Comparison of ENCODE assay signal across 1 cellular context in genomic region chr1:186662752-186663151, GRCh38.
TF ChIP-seq lines count a peak whose summit lies in the region.

No MANE protein-coding gene starts in this region.

TF ChIP-seq in endothelial cell of umbilical vein, 7 proteins besides CTCF, POLR2A, EP300 and RAD21:
- no peak for TF ChIP-seq JUN (IDR thresholded peaks at IDR 0.05; ENCODE audit: borderline replicate concordance, insufficient read depth, insufficient read length, low read depth)
- peak; percentile 39 for TF ChIP-seq FOS (IDR thresholded peaks at IDR 0.05; ENCODE audit: borderline replicate concordance, insufficient read depth, low read length)
- no peak for TF ChIP-seq EZH2 (IDR thresholded peaks at IDR 0.05; ENCODE audit: borderline replicate concordance, low read depth, low read length, severe bottlenecking)
- TF ChIP-seq MYC (IDR thresholded peaks at IDR 0.05; ENCODE audit: low read depth, low read length): no peak
- TF ChIP-seq GATA2 (IDR thresholded peaks at IDR 0.05; ENCODE audit: insufficient read depth, insufficient read length, low read depth, low read length): peak; percentile 54
